ENCODE assay signal across 8 cellular contexts in genomic region chr2:96115631-96116423, GRCh38. TPM values are rescaled to one million over a fixed set of nuclear protein-coding genes. Genes with fewer than 3 reads are reported as not detected.
DNase-seq lines count a peak whose midpoint lies in the region; ATAC-seq, FAIRE-seq and TF ChIP-seq lines count a peak whose summit lies in the region.

No MANE protein-coding gene starts in this region.

- H3K4me1 ChIP-seq in CD8-positive, alpha-beta memory T cell (ENCODE audit: insufficient read depth, low read length): peaks cover 7% of the 10 kb centered on the region
- H3K4me1 ChIP-seq in Panc1 (ENCODE audit: control insufficient read depth, insufficient read depth, low read length): no peaks in the 10 kb centered on the region
- H3K4me1 ChIP-seq in esophagus muscularis mucosa: peaks cover 12 to 18% (median 17%) of the 10 kb centered on the region in 4 donors
- H3K4me1 ChIP-seq in pancreas: peaks cover 0 to 5% (median 4%) of the 10 kb centered on the region in 3 donors

- no peak for TF ChIP-seq EP300 in esophagus muscularis mucosa (IDR thresholded peaks at IDR 0.05)

- H3K4me3 ChIP-seq in CD8-positive, alpha-beta memory T cell (ENCODE audit: low read length): peak overlapping the region; percentile 29
- H3K4me3 ChIP-seq in Panc1 (ENCODE audit: low read depth in 2 of 2, low read length in 2 of 2) (peak overlapping the region; percentile 19 to 44; a peak in 3 of 4 replicates), esophagus muscularis mucosa (peak overlapping the region; percentile 58 to 72 (median 64)), pancreas (peak overlapping the region; percentile 35 to 69 (median 60))

- FAIRE-seq in pancreas (lab: Jason Lieb, UNC): no peak

- no TSS peak for BruUV-seq in Panc1 (replicated peaks; lab: Mats Ljungman, UMichigan)

- H3K36me3 Mint-ChIP-seq in CD8-positive, alpha-beta memory T cell: no peaks in the 10 kb centered on the region

- H3K27me3 Mint-ChIP-seq in CD8-positive, alpha-beta memory T cell: peaks cover 12 to 15% of the 10 kb centered on the region in 2 donors

- TF ChIP-seq POLR2A in esophagus muscularis mucosa (IDR thresholded peaks at IDR 0.05; ENCODE audit: low read depth): no peak

- no peak overlapping the region for H3K27ac ChIP-seq in CD8-positive, alpha-beta memory T cell (ENCODE audit: low read depth, low read length)
- no peak overlapping the region for H3K27ac ChIP-seq in Panc1 (ENCODE audit: low read length)
- peak overlapping the region; percentile 44 to 62 (median 48) for H3K27ac ChIP-seq in esophagus muscularis mucosa (replicated peaks in 1 of 4)
- H3K27ac ChIP-seq in pancreas: no peak overlapping the region

- H3K9me3 ChIP-seq in CD8-positive, alpha-beta memory T cell (ENCODE audit: low read length): no peaks in the 10 kb centered on the region
- H3K9me3 ChIP-seq in Panc1 (ENCODE audit: control insufficient read depth, insufficient read depth, low read depth, low read length) (no peaks in the 10 kb centered on the region), esophagus muscularis mucosa (no peaks in the 10 kb centered on the region), pancreas (no peaks in the 10 kb centered on the region)

- peak overlapping the region; percentile 70 to 89 (median 78) for H3K4me3 Mint-ChIP-seq in CD8-positive, alpha-beta memory T cell

- ATAC-seq in Panc1 (no peak), pancreas (peak in 2 of 4 donors; percentile 1 to 2), GM21529 (IDR thresholded peaks at IDR 0.05; ENCODE audit: unreplicated experiment) (no peak), sciatic nerve (no peak)

- no peak for TF ChIP-seq CTCF in Panc1 (IDR thresholded peaks at IDR 0.05)
- TF ChIP-seq CTCF in esophagus muscularis mucosa (IDR thresholded peaks at IDR 0.05): no peak
- TF ChIP-seq CTCF in pancreas (IDR thresholded peaks at IDR 0.05): no peak

- H3K27ac Mint-ChIP-seq in CD8-positive, alpha-beta memory T cell: peak overlapping the region in 3 of 8 donors; percentile 54 to 75 (median 68)

- no peaks in the 10 kb centered on the region for H3K27me3 ChIP-seq in CD8-positive, alpha-beta memory T cell (ENCODE audit: insufficient read depth, low read length, poor library complexity, severe bottlenecking)
- H3K27me3 ChIP-seq in Panc1 (ENCODE audit: control insufficient read depth, insufficient read depth, low read length) (no peaks in the 10 kb centered on the region; the same call in 1 of the 2 replicates), esophagus muscularis mucosa (peaks cover 8 to 70% (median 24%) of the 10 kb centered on the region in 4 donors), pancreas (no peaks in the 10 kb centered on the region)

- peaks cover 0 to 2% (median 0%) of the 10 kb centered on the region in 5 donors for H3K9me3 Mint-ChIP-seq in CD8-positive, alpha-beta memory T cell

- 60% methylated on average over 42 of the region's 77 CpGs for WGBS in esophagus muscularis mucosa
- 43 to 52% methylated on average over 63 to 77 of the region's 77 CpGs for WGBS in pancreas, 2 donors

- CTCF ChIA-PET in CD8-positive, alpha-beta memory T cell (lab: Charles Lee): interaction anchor here (0.8 to 3.6 kb wide), 13 partner anchors 17 to 123 kb away, joined by 3 to 29 read pairs (median 7); partner anchors contain the start of genes ANKRD36C and ASTL
- CTCF ChIA-PET in Panc1 (lab: Charles Lee): interaction anchor here (1.1 to 3.0 kb wide), 3 partner anchors 21 to 94 kb away, joined by 3 to 11 read pairs (median 5); no protein-coding TSS in a partner anchor

- peak in 2 of 5 donors; percentile 27 to 47 for DNase-seq in CD8-positive, alpha-beta memory T cell
- DNase-seq in Panc1 (ENCODE audit: low read depth, low spot score) (no peak), esophagus muscularis mucosa (ENCODE audit: extremely low spot score) (no peak), pancreas (peak in 3 of 6 donors; percentile 39 to 67 (median 54)), dermis blood vessel endothelial cell (no peak), sciatic nerve (ENCODE audit: low spot score) (no peak)
- DNase-seq in stimulated activated CD4-positive, alpha-beta T cell treated with anti-CD3 and anti-CD28 coated beads, Interleukin-4, amount 100 ng/mL, for 24 hours: no peak

- intact Hi-C loops in Panc1 (cut with micrococcal nuclease; ENCODE audit: unreplicated experiment) (no loop called here), esophagus muscularis mucosa (cut with DNase I) (loop anchor here (5.0 kb wide), 1 partner anchor 124 kb away; the partner anchor contains the start of gene ANKRD36C), pancreas (cut with DNase I) (no loop called here), sciatic nerve (cut with DNase I) (loop anchor here (10.0 kb wide), 1 partner anchor 111 kb away; no protein-coding TSS in a partner anchor)

- POLR2A ChIA-PET in CD8-positive, alpha-beta memory T cell (lab: Charles Lee): interaction anchor here (0.5 to 1.2 kb wide), 4 partner anchors 58 to 149 kb away, joined by 3 to 15 read pairs (median 4); no protein-coding TSS in a partner anchor
- POLR2A ChIA-PET in Panc1 (lab: Charles Lee): no interaction called here

- peaks cover 9 to 27% (median 11%) of the 10 kb centered on the region in 3 donors for H3K4me1 Mint-ChIP-seq in CD8-positive, alpha-beta memory T cell

- H3K36me3 ChIP-seq in CD8-positive, alpha-beta memory T cell (ENCODE audit: insufficient read depth, low read length): no peaks in the 10 kb centered on the region
- H3K36me3 ChIP-seq in Panc1 (ENCODE audit: control insufficient read depth, insufficient read depth, low read length): no peaks in the 10 kb centered on the region
- no peaks in the 10 kb centered on the region for H3K36me3 ChIP-seq in esophagus muscularis mucosa
- no peaks in the 10 kb centered on the region for H3K36me3 ChIP-seq in pancreas

- in situ Hi-C loops in Panc1 (cut with HindIII; ENCODE audit: low pct_unique_long_range_greater_than_20kb, low sequenced_read_pairs): no loop called here

RNA-seq across cellular contexts. Expression of gene ADRA2B, which starts 0.5 kb away (rescaled TPM):
- under 1 TPM; 0.07 to 0.24 TPM for total RNA-seq in CD8-positive, alpha-beta memory T cell
- not detected for polyA plus RNA-seq in CD8-positive, alpha-beta memory T cell
- total RNA-seq in Panc1 (2021; ENCODE audit: unreplicated experiment) (0.28 TPM), esophagus muscularis mucosa (1 to 10 TPM; 2.1 to 6.0 (median 4.0) TPM), pancreas (under 1 TPM; 0.04 to 0.50 (median 0.25) TPM), dermis blood vessel endothelial cell (0.05 and 0.17 TPM in 2 replicates), sciatic nerve (3.2 TPM)
- polyA plus RNA-seq in Panc1 (2012; ENCODE audit: insufficient read length): 0.25 TPM
- 1 to 10 TPM; 1.1 to 1.5 TPM for polyA plus RNA-seq in pancreas

RNA-seq across cellular contexts. Expression of gene ASTL, which starts 22.5 kb away (rescaled TPM):
- total RNA-seq in CD8-positive, alpha-beta memory T cell: 10 to 100 TPM; 16.2 to 18.0 TPM
- polyA plus RNA-seq in CD8-positive, alpha-beta memory T cell: 0.49 TPM
- total RNA-seq in Panc1 (2021; ENCODE audit: unreplicated experiment) (0.18 TPM), esophagus muscularis mucosa (not detected), pancreas (not detected), dermis blood vessel endothelial cell (not detected in 2 replicates), sciatic nerve (0.31 TPM)
- polyA plus RNA-seq in Panc1 (2012; ENCODE audit: insufficient read length): not detected
- under 1 TPM in 1 of 2 donors, not detected in 1; 0.14 TPM for polyA plus RNA-seq in pancreas

RNA-seq across cellular contexts. Expression of gene DUSP2, which starts 29.4 kb away (rescaled TPM):
- 100 to 1,000 TPM; 214 to 237 TPM for total RNA-seq in CD8-positive, alpha-beta memory T cell
- 518 TPM for polyA plus RNA-seq in CD8-positive, alpha-beta memory T cell
- total RNA-seq in Panc1 (2021; ENCODE audit: unreplicated experiment): 4.9 TPM
- polyA plus RNA-seq in Panc1 (2012; ENCODE audit: insufficient read length): 1.9 TPM
- 1 to 10 TPM; 1.1 to 5.5 (median 1.7) TPM for total RNA-seq in esophagus muscularis mucosa
- total RNA-seq in pancreas: 1 to 10 TPM in 4 of 6 donors, under 1 TPM in 2; 0.32 to 3.1 (median 1.2) TPM
- polyA plus RNA-seq in pancreas: 1 to 10 TPM; 1.3 to 1.8 TPM
- total RNA-seq in dermis blood vessel endothelial cell: 0.34 and 0.98 TPM in 2 replicates
- total RNA-seq in sciatic nerve: 7.3 TPM

Comparison
In these comparisons a context has a peak if more than half of its experiments do, and no peak if none do; other contexts are left out.
1. H3K27ac ChIP-seq: peak in esophagus muscularis mucosa (4 of 4); none in CD8-positive, alpha-beta memory T cell (single experiment), Panc1 (single experiment) and pancreas (0 of 4).
2. RNA of gene ASTL, which starts 22.5 kb away (total RNA-seq): 16.2 to 18.0 TPM in CD8-positive, alpha-beta memory T cell; 0.31 TPM in sciatic nerve (single experiment), 0.18 TPM in Panc1 (single experiment), not detected in esophagus muscularis mucosa, not detected in pancreas and not detected in dermis blood vessel endothelial cell; every median in the first group is over 10 times any median in the second.
3. RNA of gene DUSP2, which starts 29.4 kb away (total RNA-seq): 214 to 237 TPM in CD8-positive, alpha-beta memory T cell; 7.3 TPM in sciatic nerve (single experiment), 4.9 TPM in Panc1 (single experiment), 1.1 to 5.5 TPM in esophagus muscularis mucosa, 0.32 to 3.1 TPM in pancreas and 0.34 to 0.98 TPM in dermis blood vessel endothelial cell; every median in the first group is over 10 times any median in the second.
4. intact Hi-C loops: an anchor here in esophagus muscularis mucosa (5.0 kb wide) and sciatic nerve (10.0 kb wide); none called in Panc1 and pancreas.
5. Peak in every context shown above with its lines, with median percentiles within 50 percentile points of each other: H3K4me3 ChIP-seq.